In genomic region chr1:248825136-248825535, GRCh38 we compare ENCODE assay signal across 8 cellular contexts. TPM values are rescaled to one million over a fixed set of nuclear protein-coding genes. Genes with fewer than 3 reads are reported as not detected.
DNase-seq lines count a peak whose midpoint lies in the region; ATAC-seq, FAIRE-seq and TF ChIP-seq lines count a peak whose summit lies in the region.

No MANE protein-coding gene starts in this region.

- H3K36me3 ChIP-seq in ascending aorta (peaks cover 0 to 9% of the 10 kb centered on the region in 2 donors), left lung (peaks cover 0 to 17% of the 10 kb centered on the region in 2 donors), testis (ENCODE audit: low read depth, missing control alignments) (no peaks in the 10 kb centered on the region)

- POLR2A ChIA-PET in activated CD4-positive, alpha-beta T cell treated with anti-CD3 and anti-CD28 coated beads for 36 hours (lab: Charles Lee): interaction anchor here (0.6 to 3.7 kb wide), 4 partner anchors 13 to 303 kb away, joined by 3 to 29 read pairs (median 8); partner anchors contain the start of genes ZNF672 and ZNF692

- WGBS in testis, 2 donors: 11 to 21% methylated on average over 10 of the region's 10 CpGs

- no peak for FAIRE-seq in HTR-8/SVneo (lab: Jason Lieb, UNC)

- H3K27me3 Mint-ChIP-seq in activated CD4-positive, alpha-beta T cell treated with anti-CD3 and anti-CD28 coated beads for 36 hours: no peaks in the 10 kb centered on the region

- peaks cover 63% of the 10 kb centered on the region for H3K4me1 Mint-ChIP-seq in activated CD4-positive, alpha-beta T cell treated with anti-CD3 and anti-CD28 coated beads for 36 hours

- TF ChIP-seq CTCF in ascending aorta (IDR thresholded peaks at IDR 0.05) (no peak), left lung (IDR thresholded peaks at IDR 0.05) (no peak), testis (IDR thresholded peaks at IDR 0.05) (no peak)

- H3K4me3 ChIP-seq in ascending aorta (peak overlapping the region; percentile 80 to 90), left lung (peak overlapping the region; percentile 59 to 82), testis (peak overlapping the region; percentile 69 to 71)

- H3K9me3 ChIP-seq in ascending aorta (no peaks in the 10 kb centered on the region), left lung (no peaks in the 10 kb centered on the region), testis (no peaks in the 10 kb centered on the region)

- intact Hi-C loops in activated CD4-positive, alpha-beta T cell treated with anti-CD3 and anti-CD28 coated beads for 36 hours (cut with DNase I, micrococcal nuclease): no loop called here
- intact Hi-C loops in ascending aorta (cut with DNase I): no loop called here
- intact Hi-C loops in left lung (cut with DNase I): no loop called here
- intact Hi-C loops in testis (cut with DNase I; ENCODE audit: low total_unique reads): no loop called here

- CTCF ChIA-PET in activated CD4-positive, alpha-beta T cell treated with anti-CD3 and anti-CD28 coated beads for 36 hours (lab: Charles Lee): interaction anchor here (0.8 to 4.5 kb wide), 4 partner anchors 9 to 87 kb away, joined by 3 to 56 read pairs (median 4); partner anchors contain the start of gene ZNF672

- no peak for DNase-seq in activated CD4-positive, alpha-beta T cell treated with anti-CD3 and anti-CD28 coated beads for 36 hours
- DNase-seq in activated CD4-positive, alpha-beta T cell treated with anti-CD3 and anti-CD28 coated beads for 4 hours: no peak
- DNase-seq in ascending aorta (ENCODE audit: low spot score in 2 of 2) (peak in 1 of 2 donors; percentile 59), left lung (no peak), testis (no peak), HTR-8/SVneo (ENCODE audit: insufficient read length, low spot score) (no peak), UCSD-AML1 (lab: John Stamatoyannopoulos, UW; ENCODE audit: unreplicated experiment) (no peak)

- H3K27ac Mint-ChIP-seq in activated CD4-positive, alpha-beta T cell treated with anti-CD3 and anti-CD28 coated beads for 36 hours: peak overlapping the region; percentile 99

- peak overlapping the region; percentile 88 to 93 for H3K27ac ChIP-seq in ascending aorta
- H3K27ac ChIP-seq in left lung: peak overlapping the region; percentile 96 to 97
- H3K27ac ChIP-seq in testis: peak overlapping the region; percentile 87 to 89

- H3K4me1 ChIP-seq in ascending aorta: peaks cover 18 to 52% of the 10 kb centered on the region in 2 donors
- H3K4me1 ChIP-seq in left lung: peaks cover 32 to 67% of the 10 kb centered on the region in 2 donors
- H3K4me1 ChIP-seq in testis: peaks cover 23% of the 10 kb centered on the region

- no peaks in the 10 kb centered on the region for H3K27me3 ChIP-seq in ascending aorta
- H3K27me3 ChIP-seq in left lung: no peaks in the 10 kb centered on the region
- H3K27me3 ChIP-seq in testis: no peaks in the 10 kb centered on the region

- peaks cover 23% of the 10 kb centered on the region for H3K36me3 Mint-ChIP-seq in activated CD4-positive, alpha-beta T cell treated with anti-CD3 and anti-CD28 coated beads for 36 hours (ENCODE audit: low read depth)

- H3K9me3 Mint-ChIP-seq in activated CD4-positive, alpha-beta T cell treated with anti-CD3 and anti-CD28 coated beads for 36 hours (ENCODE audit: low read depth): no peaks in the 10 kb centered on the region

- no peak for ATAC-seq in activated CD4-positive, alpha-beta T cell treated with anti-CD3 and anti-CD28 coated beads for 36 hours
- ATAC-seq in left lung (no peak), HG03469 (IDR thresholded peaks at IDR 0.05; ENCODE audit: unreplicated experiment) (no peak)

- no peak for TF ChIP-seq POLR2A in testis (IDR thresholded peaks at IDR 0.05)

- H3K4me3 Mint-ChIP-seq in activated CD4-positive, alpha-beta T cell treated with anti-CD3 and anti-CD28 coated beads for 36 hours: peak overlapping the region; percentile 85

RNA-seq across cellular contexts. Expression of gene SH3BP5L, which starts 0.6 kb away (rescaled TPM):
- total RNA-seq in activated CD4-positive, alpha-beta T cell treated with anti-CD3 and anti-CD28 coated beads for 36 hours: 10 to 100 TPM; 20.1 to 21.3 TPM
- total RNA-seq in ascending aorta: 15.9 TPM
- 10 to 100 TPM; 24.0 to 26.5 TPM for total RNA-seq in left lung
- 10 to 100 TPM; 31.1 to 31.5 TPM for total RNA-seq in testis
- 26.8 TPM for polyA plus RNA-seq in testis (ENCODE audit: insufficient read depth, low read depth, low replicate concordance)

RNA-seq across cellular contexts. Expression of gene ZNF672, which starts 12.9 kb away (rescaled TPM):
- 10 to 100 TPM; 39.5 to 49.4 TPM for total RNA-seq in activated CD4-positive, alpha-beta T cell treated with anti-CD3 and anti-CD28 coated beads for 36 hours
- 30.9 TPM for total RNA-seq in ascending aorta
- 10 to 100 TPM; 31.2 to 35.5 TPM for total RNA-seq in left lung
- total RNA-seq in testis: 10 to 100 TPM; 57.3 to 65.0 TPM
- polyA plus RNA-seq in testis (ENCODE audit: insufficient read depth, low read depth, low replicate concordance): 28.4 TPM

RNA-seq across cellular contexts. Expression of gene ZNF692, which starts 33.7 kb away (rescaled TPM):
- total RNA-seq in activated CD4-positive, alpha-beta T cell treated with anti-CD3 and anti-CD28 coated beads for 36 hours: 10 to 100 TPM; 75.9 to 92.3 TPM
- total RNA-seq in ascending aorta (13.8 TPM), left lung (10 to 100 TPM; 31.9 to 44.6 TPM), testis (10 to 100 TPM; 86.2 to 89.4 TPM)
- polyA plus RNA-seq in testis (ENCODE audit: insufficient read depth, low read depth, low replicate concordance): 82.9 TPM
